ENCODE assay signal across 21 cellular contexts in the genomic region with DNA sequence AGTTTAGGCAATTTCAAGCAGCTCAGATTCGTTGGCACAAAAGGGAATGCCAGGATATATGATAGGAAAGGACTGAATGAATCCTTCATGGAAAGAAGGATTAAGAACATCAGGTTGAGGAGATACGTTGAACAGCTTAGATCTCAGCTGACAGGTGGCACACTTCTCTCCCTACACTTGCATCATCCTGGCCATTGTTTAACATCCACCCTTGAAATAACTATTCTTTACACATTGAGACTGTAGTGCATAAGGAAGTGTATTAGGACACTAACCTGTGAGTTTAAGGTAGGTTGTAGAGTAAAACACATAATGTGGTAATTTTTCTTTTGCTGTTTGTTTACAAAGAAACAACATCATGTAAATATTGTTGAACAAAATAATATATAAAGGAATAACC.
"Had no signal": no experiment of that assay in that cellular context is flagged by ENCODE, and none has a peak within 500 bp of the region (broad histone marks: within the 10 kb centered on the region; RNA-seq: fewer than 3 reads in every experiment).

No MANE protein-coding gene starts in this region.

- H3K9me3 Mint-ChIP-seq: activated B cell treated with CpG ODN at 0.5 μM for 24 hours had no signal

- H3K36me3 Mint-ChIP-seq: activated naive CD4-positive, alpha-beta T cell treated with anti-CD3 and anti-CD28 coated beads, Interleukin-2, amount 10 ng/mL, durations not matched to agents 7 days and 5 days had no signal

- DNase-seq: activated B cell treated with CpG ODN at 0.5 μM for 24 hours; activated CD4-positive, alpha-beta memory T cell treated with anti-CD3 and anti-CD28 coated beads, Interleukin-2, amount 10 ng/mL, durations not matched to agents 7 days and 5 days; activated CD4-positive, alpha-beta T cell treated with anti-CD3 and anti-CD28 coated beads for 4 hours; activated effector memory CD4-positive, alpha-beta T cell treated with Interleukin-2 at 50 U/mL for 16 hours; activated naive CD4-positive, alpha-beta T cell treated with anti-CD3 and anti-CD28 coated beads, Interleukin-2, amount 10 ng/mL, durations not matched to agents 7 days and 5 days; activated naive CD8-positive, alpha-beta T cell treated with anti-CD3 and anti-CD28 coated beads, Interleukin-2, amount 50 U/mL, for 24 hours; activated T-cell treated with anti-CD3 and anti-CD28 coated beads, Interleukin-2, amount 50 U/mL, for 72 hours; cerebellar nuclear complex; head of caudate nucleus; islet precursor cell; left cardiac atrium; nephron progenitor cell; right cardiac atrium; stimulated activated CD4-positive, alpha-beta T cell treated with anti-CD3 and anti-CD28 coated beads, Interleukin-12 subunit alpha, Interleukin-12 subunit beta, amount 100 ng/mL, for 4 hours; stimulated activated CD4-positive, alpha-beta T cell treated with anti-CD3 and anti-CD28 coated beads, Interleukin-4, amount 100 ng/mL, for 4 hours; substantia nigra; T1000; thyroid gland had no signal

- H3K27ac Mint-ChIP-seq: activated B cell treated with CpG ODN at 0.5 μM for 24 hours; activated CD4-positive, alpha-beta memory T cell treated with anti-CD3 and anti-CD28 coated beads, Interleukin-2, amount 10 ng/mL, durations not matched to agents 7 days and 5 days; activated naive CD4-positive, alpha-beta T cell treated with anti-CD3 and anti-CD28 coated beads, Interleukin-2, amount 10 ng/mL, durations not matched to agents 7 days and 5 days; activated naive CD8-positive, alpha-beta T cell treated with anti-CD3 and anti-CD28 coated beads, Interleukin-2, amount 50 U/mL, for 24 hours; memory B cell; stimulated activated naive CD8-positive, alpha-beta T cell treated with anti-CD3 and anti-CD28 coated beads, Interleukin-15, Interleukin-2, amounts not matched to agents 100 ng/mL and 50 ng/mL, for 24 hours had no signal

- H3K4me3 Mint-ChIP-seq: activated B cell treated with CpG ODN at 0.5 μM for 24 hours; activated CD4-positive, alpha-beta memory T cell treated with anti-CD3 and anti-CD28 coated beads, Interleukin-2, amount 10 ng/mL, durations not matched to agents 7 days and 5 days; activated naive CD4-positive, alpha-beta T cell treated with anti-CD3 and anti-CD28 coated beads, Interleukin-2, amount 10 ng/mL, durations not matched to agents 7 days and 5 days; activated naive CD8-positive, alpha-beta T cell treated with anti-CD3 and anti-CD28 coated beads, Interleukin-2, amount 50 U/mL, for 24 hours; activated T-cell treated with anti-CD3 and anti-CD28 coated beads, Interleukin-2, amount 50 U/mL, for 72 hours; memory B cell; nephron progenitor cell; stimulated activated naive CD8-positive, alpha-beta T cell treated with anti-CD3 and anti-CD28 coated beads, Interleukin-15, Interleukin-2, amounts not matched to agents 100 ng/mL and 50 ng/mL, for 24 hours had no signal

- H3K27me3 Mint-ChIP-seq: activated B cell treated with CpG ODN at 0.5 μM for 24 hours; activated naive CD4-positive, alpha-beta T cell treated with anti-CD3 and anti-CD28 coated beads, Interleukin-2, amount 10 ng/mL, durations not matched to agents 7 days and 5 days; activated naive CD8-positive, alpha-beta T cell treated with anti-CD3 and anti-CD28 coated beads, Interleukin-2, amount 50 U/mL, for 24 hours; memory B cell; stimulated activated naive CD8-positive, alpha-beta T cell treated with anti-CD3 and anti-CD28 coated beads, Interleukin-15, Interleukin-2, amounts not matched to agents 100 ng/mL and 50 ng/mL, for 24 hours had no signal

- H3K4me1 Mint-ChIP-seq: activated CD4-positive, alpha-beta memory T cell treated with anti-CD3 and anti-CD28 coated beads, Interleukin-2, amount 10 ng/mL, durations not matched to agents 7 days and 5 days; activated naive CD4-positive, alpha-beta T cell treated with anti-CD3 and anti-CD28 coated beads, Interleukin-2, amount 10 ng/mL, durations not matched to agents 7 days and 5 days had no signal

- ATAC-seq: activated naive CD8-positive, alpha-beta T cell treated with anti-CD3 and anti-CD28 coated beads, Interleukin-2, amount 50 U/mL, for 24 hours; activated T-cell treated with anti-CD3 and anti-CD28 coated beads, Interleukin-2, amount 50 U/mL, for 72 hours; gastroesophageal sphincter; left cardiac atrium; right cardiac atrium had no signal
